ENCODE assay signal across 9 cellular contexts in the genomic region with DNA sequence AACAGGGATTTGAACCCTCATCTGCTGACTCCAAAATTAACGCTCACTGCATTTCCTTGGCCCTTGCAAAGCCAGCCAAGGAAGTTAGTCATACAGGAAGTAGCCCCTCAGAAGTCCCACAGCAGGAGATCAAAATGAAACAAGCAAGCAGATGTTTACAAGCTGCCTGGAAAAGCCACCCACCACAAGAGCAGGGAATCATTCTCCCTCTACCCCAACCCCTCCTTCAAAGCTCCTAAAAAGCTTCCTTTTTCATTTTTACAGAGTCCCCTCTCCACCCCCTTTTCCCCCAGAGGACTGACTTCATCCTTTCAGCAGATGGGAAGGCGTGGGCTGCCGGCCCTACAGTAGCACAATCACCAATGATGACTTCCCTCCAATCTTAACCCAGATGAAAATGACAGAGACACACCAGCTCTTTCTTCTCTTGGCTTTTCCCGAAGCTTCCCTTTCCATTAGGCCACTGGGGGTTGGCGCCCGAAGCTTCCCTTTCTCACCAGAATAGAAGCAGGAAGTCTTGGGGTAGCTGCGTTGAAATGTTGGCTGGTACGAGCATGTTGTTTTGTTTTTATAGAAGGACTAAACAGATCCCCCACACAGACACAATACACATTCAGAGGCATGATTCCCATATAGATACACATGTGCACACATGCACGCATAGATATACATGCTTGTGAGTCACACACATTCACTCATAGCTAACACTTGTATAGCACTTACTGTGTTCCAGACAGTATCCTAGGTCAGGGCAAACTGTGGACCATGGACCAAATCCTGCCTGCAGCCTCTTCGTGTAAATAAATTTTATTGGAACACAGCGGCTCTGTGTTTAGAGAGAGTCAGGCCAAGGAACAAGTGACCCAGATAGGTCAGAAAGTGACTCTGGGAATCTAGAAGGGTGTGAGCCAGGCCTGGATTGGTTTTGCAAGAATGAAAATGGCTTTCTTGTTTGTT. TPM values are rescaled to one million over a fixed set of nuclear protein-coding genes. Genes with fewer than 3 reads are reported as not detected.
DNase-seq lines count a peak whose midpoint lies in the region; ATAC-seq and TF ChIP-seq lines count a peak whose summit lies in the region.
"Had no signal": no experiment of that assay in that cellular context is flagged by ENCODE, and none has a peak within 500 bp of the region (broad histone marks: within the 10 kb centered on the region; RNA-seq: fewer than 3 reads in every experiment).

No MANE protein-coding gene starts in this region.

- no peak for ATAC-seq in activated naive CD8-positive, alpha-beta T cell treated with anti-CD3 and anti-CD28 coated beads, Interleukin-2, amount 10 ng/mL, durations not matched to agents 7 days and 5 days (ENCODE audit: low read depth)

- peak overlapping the region; percentile 79 for H3K4me2 ChIP-seq in smooth muscle cell

- intact Hi-C loops in Calu3 (cut with micrococcal nuclease; ENCODE audit: unreplicated experiment), result no loop called here

- H4K20me1 ChIP-seq in smooth muscle cell (ENCODE audit: low read depth), result no peaks in the 10 kb centered on the region

- H3K9me3 Mint-ChIP-seq in Calu3 (ENCODE audit: low read depth, unreplicated experiment), result no peaks in the 10 kb centered on the region
- H3K9me3 Mint-ChIP-seq in activated naive CD8-positive, alpha-beta T cell treated with anti-CD3 and anti-CD28 coated beads, Interleukin-2, amount 10 ng/mL, durations not matched to agents 7 days and 5 days, result no peaks in the 10 kb centered on the region

- H3K4me3 ChIP-seq in MG63 (no peak overlapping the region), right atrium auricular region (peak overlapping the region in 1 of 2 donors; percentile 29), smooth muscle cell (no peak overlapping the region)

- no peaks in the 10 kb centered on the region for H3K27me3 Mint-ChIP-seq in Calu3 (ENCODE audit: unreplicated experiment)
- peaks cover 3% of the 10 kb centered on the region for H3K27me3 Mint-ChIP-seq in activated naive CD8-positive, alpha-beta T cell treated with anti-CD3 and anti-CD28 coated beads, Interleukin-2, amount 10 ng/mL, durations not matched to agents 7 days and 5 days

- H3K27ac ChIP-seq in right atrium auricular region (peak overlapping the region; percentile 81 to 86), smooth muscle cell (ENCODE audit: low read depth) (peak overlapping the region; percentile 95)
- H3K27ac ChIP-seq: neutrophil had no signal

- CTCF ChIA-PET in Calu3 (lab: Charles Lee), result interaction anchor here (1.1 kb wide), 1 partner anchor 9 kb away, joined by 4 read pairs; no protein-coding TSS in a partner anchor

- H3K36me3 ChIP-seq in MG63 (no peaks in the 10 kb centered on the region), right atrium auricular region (no peaks in the 10 kb centered on the region), smooth muscle cell (ENCODE audit: low read depth) (no peaks in the 10 kb centered on the region)
- H3K36me3 ChIP-seq: neutrophil had no signal

- no peak for DNase-seq in Calu3
- DNase-seq in MG63, result peak; percentile 78
- no peak for DNase-seq in activated naive CD8-positive, alpha-beta T cell treated with anti-CD3 and anti-CD28 coated beads, Interleukin-2, amount 10 ng/mL, durations not matched to agents 7 days and 5 days
- peak; percentile 63 for DNase-seq in right atrium auricular region (ENCODE audit: low spot score)
- no peak for DNase-seq in smooth muscle cell (lab: John Stamatoyannopoulos, UW; ENCODE audit: unreplicated experiment)
- DNase-seq in activated naive CD4-positive, alpha-beta T cell treated with anti-CD3 and anti-CD28 coated beads, Interleukin-2, amount 50 U/mL, for 16 hours, result no peak
- DNase-seq in stimulated activated CD8-positive, alpha-beta memory T cell treated with anti-CD3 and anti-CD28 coated beads, Interleukin-4, amount 100 ng/mL, for 48 hours, result no peak
- no peak for DNase-seq in mesenteric fat pad (ENCODE audit: low spot score)

- no TSS peak for BruUV-seq in Calu3 (replicated peaks; lab: Mats Ljungman, UMichigan)

- H3K4me1 Mint-ChIP-seq in Calu3 (ENCODE audit: low read depth, unreplicated experiment), result peaks cover 41% of the 10 kb centered on the region
- peaks cover 16% of the 10 kb centered on the region for H3K4me1 Mint-ChIP-seq in activated naive CD8-positive, alpha-beta T cell treated with anti-CD3 and anti-CD28 coated beads, Interleukin-2, amount 10 ng/mL, durations not matched to agents 7 days and 5 days

- 20% methylated on average over 11 of the region's 11 CpGs for WGBS in smooth muscle cell (ENCODE audit: low lambda C conversion rate)

- H3K9me3 ChIP-seq in MG63 (no peaks in the 10 kb centered on the region), right atrium auricular region (peaks cover 0 to 6% of the 10 kb centered on the region in 2 donors), smooth muscle cell (replicated peaks; ENCODE audit: low read depth) (no peaks in the 10 kb centered on the region)
- H3K9me3 ChIP-seq: neutrophil had no signal

- H3K36me3 Mint-ChIP-seq in Calu3 (ENCODE audit: insufficient read depth, unreplicated experiment), result no peaks in the 10 kb centered on the region
- no peaks in the 10 kb centered on the region for H3K36me3 Mint-ChIP-seq in activated naive CD8-positive, alpha-beta T cell treated with anti-CD3 and anti-CD28 coated beads, Interleukin-2, amount 10 ng/mL, durations not matched to agents 7 days and 5 days

- POLR2A ChIA-PET in activated naive CD8-positive, alpha-beta T cell treated with anti-CD3 and anti-CD28 coated beads, Interleukin-2, amount 10 ng/mL, durations not matched to agents 7 days and 5 days (lab: Charles Lee), result no interaction called here

- H3K27me3 ChIP-seq in MG63, result no peaks in the 10 kb centered on the region
- H3K27me3 ChIP-seq in right atrium auricular region, result no peaks in the 10 kb centered on the region
- no peaks in the 10 kb centered on the region for H3K27me3 ChIP-seq in smooth muscle cell (ENCODE audit: low read depth)
- H3K27me3 ChIP-seq: neutrophil had no signal

- peaks cover 52% of the 10 kb centered on the region for H3F3A ChIP-seq in smooth muscle cell (ENCODE audit: low read depth)

- H3K9ac ChIP-seq in smooth muscle cell (ENCODE audit: low read depth), result peak overlapping the region; percentile 77

- no peaks in the 10 kb centered on the region for H3K79me2 ChIP-seq in smooth muscle cell (ENCODE audit: low read depth)

- H3K4me3 Mint-ChIP-seq in Calu3 (ENCODE audit: low read depth, unreplicated experiment), result no peak overlapping the region
- H3K4me3 Mint-ChIP-seq in activated naive CD8-positive, alpha-beta T cell treated with anti-CD3 and anti-CD28 coated beads, Interleukin-2, amount 10 ng/mL, durations not matched to agents 7 days and 5 days, result peak overlapping the region; percentile 15

- TF ChIP-seq CTCF in Calu3 (IDR thresholded peaks at IDR 0.05; ENCODE audit: unreplicated experiment), result no peak
- TF ChIP-seq CTCF in right atrium auricular region (IDR thresholded peaks at IDR 0.05), result no peak
- no peak for TF ChIP-seq CTCF in smooth muscle cell (IDR thresholded peaks at IDR 0.05; ENCODE audit: borderline replicate concordance, insufficient read depth, poor library complexity, severe bottlenecking)

- peaks cover 0 to 44% of the 10 kb centered on the region in 2 donors for H3K4me1 ChIP-seq in right atrium auricular region
- peaks cover 7% of the 10 kb centered on the region for H3K4me1 ChIP-seq in smooth muscle cell (ENCODE audit: low read depth)

- H3K27ac Mint-ChIP-seq in Calu3 (ENCODE audit: unreplicated experiment), result peak overlapping the region; percentile 15
- peak overlapping the region; percentile 56 for H3K27ac Mint-ChIP-seq in activated naive CD8-positive, alpha-beta T cell treated with anti-CD3 and anti-CD28 coated beads, Interleukin-2, amount 10 ng/mL, durations not matched to agents 7 days and 5 days

- H2AFZ ChIP-seq in smooth muscle cell (ENCODE audit: low read depth), result peak overlapping the region; percentile 62

RNA-seq across cellular contexts. Expression of a gene that starts 17.4 kb away (rescaled TPM):
- 73.1 and 86.0 TPM in 2 replicates for total RNA-seq in Calu3 (2022)
- total RNA-seq in MG63 (2014; rRNA removed; shearing (Covaris generic); ENCODE audit: low replicate concordance), result 18.0 and 19.0 TPM in 2 replicates
- total RNA-seq in activated naive CD8-positive, alpha-beta T cell treated with anti-CD3 and anti-CD28 coated beads, Interleukin-2, amount 10 ng/mL, durations not matched to agents 7 days and 5 days, result 1 to 10 TPM; 1.0 to 1.4 TPM
- 10 to 100 TPM; 17.5 to 40.2 TPM for total RNA-seq in right atrium auricular region
- 26.4 and 27.5 TPM in 2 replicates for total RNA-seq in smooth muscle cell
- 16.4 and 19.4 TPM in 2 replicates for polyA plus RNA-seq in smooth muscle cell
- total RNA-seq in mesenteric fat pad, result 89.8 TPM

RNA-seq across cellular contexts. Expression of a gene that starts 36.9 kb away (rescaled TPM):
- total RNA-seq in Calu3 (2022), result 10.6 and 16.6 TPM in 2 replicates
- total RNA-seq in MG63 (2014; rRNA removed; shearing (Covaris generic); ENCODE audit: low replicate concordance), result not detected in 2 replicates
- not detected for total RNA-seq in activated naive CD8-positive, alpha-beta T cell treated with anti-CD3 and anti-CD28 coated beads, Interleukin-2, amount 10 ng/mL, durations not matched to agents 7 days and 5 days
- 1 to 10 TPM in 1 of 2 donors, under 1 TPM in 1; 0.22 to 1.8 TPM for total RNA-seq in right atrium auricular region
- 2.0 and 2.2 TPM in 2 replicates for total RNA-seq in smooth muscle cell
- polyA plus RNA-seq in smooth muscle cell, result 3.9 and 4.0 TPM in 2 replicates
- 1.1 TPM for total RNA-seq in mesenteric fat pad

Comparison
In these comparisons a context has a peak if more than half of its experiments do, and no peak if none do; other contexts are left out.
1. DNase-seq: peak in MG63 (single experiment) and right atrium auricular region (single experiment); none in Calu3 (single experiment), activated naive CD8-positive, alpha-beta T cell treated with anti-CD3 and anti-CD28 coated beads, Interleukin-2, amount 10 ng/mL, durations not matched to agents 7 days and 5 days (single experiment), smooth muscle cell (single experiment), activated naive CD4-positive, alpha-beta T cell treated with anti-CD3 and anti-CD28 coated beads, Interleukin-2, amount 50 U/mL, for 16 hours (single experiment), stimulated activated CD8-positive, alpha-beta memory T cell treated with anti-CD3 and anti-CD28 coated beads, Interleukin-4, amount 100 ng/mL, for 48 hours (single experiment) and mesenteric fat pad (single experiment).